8 cellular contexts compared by ENCODE assay signal in the genomic region with DNA sequence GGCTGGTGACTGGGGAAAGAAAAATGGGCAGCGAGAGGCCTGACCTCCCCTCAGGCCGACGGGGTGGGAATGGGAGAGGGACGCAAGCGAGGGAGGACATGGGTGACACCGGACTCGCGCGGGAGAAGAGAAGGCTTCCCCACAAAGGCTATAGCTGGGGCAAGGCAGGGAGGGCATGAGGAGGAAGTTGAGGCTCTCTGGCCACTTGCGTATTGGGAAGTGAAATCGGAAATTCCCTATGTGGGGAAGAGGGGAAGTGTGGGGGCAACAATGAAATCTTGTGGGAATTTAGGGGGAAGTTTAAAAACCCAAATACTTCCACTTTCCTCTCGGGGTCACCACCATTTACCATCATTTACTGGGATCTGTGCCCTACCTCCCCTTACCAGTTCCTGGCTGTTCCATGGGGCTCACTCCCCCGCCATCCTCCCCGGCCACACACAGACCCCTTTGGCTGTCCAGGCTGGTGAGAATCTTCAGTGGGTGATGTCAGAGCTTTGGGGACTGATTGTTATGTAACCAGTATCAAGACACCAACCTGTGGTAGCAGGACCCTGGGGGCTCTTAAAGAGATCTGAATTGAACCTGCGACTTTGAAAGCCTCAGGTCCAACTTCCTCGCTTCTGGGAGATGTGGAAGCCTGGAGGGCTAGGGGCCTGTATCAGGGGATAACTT. TPM values are rescaled to one million over a fixed set of nuclear protein-coding genes. Genes with fewer than 3 reads are reported as not detected.
DNase-seq lines count a peak whose midpoint lies in the region; ATAC-seq lines count a peak whose summit lies in the region.

No MANE protein-coding gene starts in this region.

- H3K9me3 ChIP-seq in iPS DF 6.9 (ENCODE audit: control insufficient read depth, insufficient read depth, low read length): no peaks in the 10 kb centered on the region

- no peak for ATAC-seq in activated T-cell treated with anti-CD3 and anti-CD28 coated beads, Interleukin-2, amount 50 U/mL, for 72 hours (replicated peaks in 1 of 2)
- no peak for ATAC-seq in stimulated activated effector memory CD8-positive, alpha-beta T cell treated with anti-CD3 and anti-CD28 coated beads, Interleukin-12 subunit alpha, Interleukin-12 subunit beta, amount 100 ng/mL, for 72 hours
- no peak for ATAC-seq in HG03565 (IDR thresholded peaks at IDR 0.05; ENCODE audit: unreplicated experiment)

- H3K27me3 ChIP-seq in iPS DF 6.9 (ENCODE audit: control insufficient read depth, insufficient read depth, low read length): no peaks in the 10 kb centered on the region; the same call in 1 of the 2 replicates

- peaks cover 9% of the 10 kb centered on the region for H3K4me1 ChIP-seq in iPS DF 6.9 (ENCODE audit: control insufficient read depth, insufficient read depth, low read length)

- H3K9me3 Mint-ChIP-seq in activated naive CD4-positive, alpha-beta T cell treated with anti-CD3 and anti-CD28 coated beads, Interleukin-2, amount 10 ng/mL, durations not matched to agents 7 days and 5 days: no peaks in the 10 kb centered on the region
- no peaks in the 10 kb centered on the region for H3K9me3 Mint-ChIP-seq in activated T-cell treated with anti-CD3 and anti-CD28 coated beads, Interleukin-2, amount 50 U/mL, for 72 hours
- no peaks in the 10 kb centered on the region for H3K9me3 Mint-ChIP-seq in stimulated activated effector memory CD8-positive, alpha-beta T cell treated with anti-CD3 and anti-CD28 coated beads, Interleukin-12 subunit alpha, Interleukin-12 subunit beta, amount 100 ng/mL, for 72 hours

- CTCF ChIA-PET in activated naive CD4-positive, alpha-beta T cell treated with anti-CD3 and anti-CD28 coated beads, Interleukin-2, amount 10 ng/mL, durations not matched to agents 7 days and 5 days (lab: Charles Lee): interaction anchor here (1.9 to 31.5 kb wide), 3 partner anchors 15 to 30 kb away, joined by 5 to 592 read pairs (median 145); a partner anchor contains a TSS

- peak overlapping the region; percentile 94 for H3K4me3 Mint-ChIP-seq in activated naive CD4-positive, alpha-beta T cell treated with anti-CD3 and anti-CD28 coated beads, Interleukin-2, amount 10 ng/mL, durations not matched to agents 7 days and 5 days
- H3K4me3 Mint-ChIP-seq in activated T-cell treated with anti-CD3 and anti-CD28 coated beads, Interleukin-2, amount 50 U/mL, for 72 hours: peak overlapping the region; percentile 94 to 95
- H3K4me3 Mint-ChIP-seq in stimulated activated effector memory CD8-positive, alpha-beta T cell treated with anti-CD3 and anti-CD28 coated beads, Interleukin-12 subunit alpha, Interleukin-12 subunit beta, amount 100 ng/mL, for 72 hours: peak overlapping the region; percentile 95

- no peak for DNase-seq in activated naive CD4-positive, alpha-beta T cell treated with anti-CD3 and anti-CD28 coated beads, Interleukin-2, amount 10 ng/mL, durations not matched to agents 7 days and 5 days
- DNase-seq in activated naive CD4-positive, alpha-beta T cell treated with anti-CD3 and anti-CD28 coated beads, Interleukin-2, amount 50 U/mL, for 16 hours: no peak
- DNase-seq in activated T-cell treated with anti-CD3 and anti-CD28 coated beads, Interleukin-2, amount 50 U/mL, for 72 hours: no peak
- no peak for DNase-seq in iPS DF 6.9 (ENCODE audit: low read depth, low spot score)
- DNase-seq in stimulated activated effector memory CD8-positive, alpha-beta T cell treated with anti-CD3 and anti-CD28 coated beads, Interleukin-12 subunit alpha, Interleukin-12 subunit beta, amount 100 ng/mL, for 72 hours (ENCODE audit: low spot score in 2 of 2): no peak
- DNase-seq in iPS-NIHi11 (ENCODE audit: low spot score): no peak
- DNase-seq in activated effector memory CD4-positive, alpha-beta T cell treated with anti-CD3 and anti-CD28 coated beads, Interleukin-2, amount 50 U/mL, for 16 hours: no peak

- H3K4me1 Mint-ChIP-seq in activated naive CD4-positive, alpha-beta T cell treated with anti-CD3 and anti-CD28 coated beads, Interleukin-2, amount 10 ng/mL, durations not matched to agents 7 days and 5 days: peaks cover 62% of the 10 kb centered on the region
- H3K4me1 Mint-ChIP-seq in activated T-cell treated with anti-CD3 and anti-CD28 coated beads, Interleukin-2, amount 50 U/mL, for 72 hours (ENCODE audit: low read depth): peaks cover 66% of the 10 kb centered on the region
- peaks cover 72% of the 10 kb centered on the region for H3K4me1 Mint-ChIP-seq in stimulated activated effector memory CD8-positive, alpha-beta T cell treated with anti-CD3 and anti-CD28 coated beads, Interleukin-12 subunit alpha, Interleukin-12 subunit beta, amount 100 ng/mL, for 72 hours

- H3K27me3 Mint-ChIP-seq in activated naive CD4-positive, alpha-beta T cell treated with anti-CD3 and anti-CD28 coated beads, Interleukin-2, amount 10 ng/mL, durations not matched to agents 7 days and 5 days: no peaks in the 10 kb centered on the region
- H3K27me3 Mint-ChIP-seq in activated T-cell treated with anti-CD3 and anti-CD28 coated beads, Interleukin-2, amount 50 U/mL, for 72 hours (ENCODE audit: low read depth): no peaks in the 10 kb centered on the region

- H3K27ac ChIP-seq in iPS DF 6.9 (ENCODE audit: low read length): no peak overlapping the region

- H3K36me3 ChIP-seq in iPS DF 6.9 (ENCODE audit: control insufficient read depth, insufficient read depth, low read length): no peaks in the 10 kb centered on the region

- peak overlapping the region; percentile 98 for H3K27ac Mint-ChIP-seq in activated naive CD4-positive, alpha-beta T cell treated with anti-CD3 and anti-CD28 coated beads, Interleukin-2, amount 10 ng/mL, durations not matched to agents 7 days and 5 days
- H3K27ac Mint-ChIP-seq in activated T-cell treated with anti-CD3 and anti-CD28 coated beads, Interleukin-2, amount 50 U/mL, for 72 hours: peak overlapping the region; percentile 90
- peak overlapping the region; percentile 92 for H3K27ac Mint-ChIP-seq in stimulated activated effector memory CD8-positive, alpha-beta T cell treated with anti-CD3 and anti-CD28 coated beads, Interleukin-12 subunit alpha, Interleukin-12 subunit beta, amount 100 ng/mL, for 72 hours

- peak overlapping the region; percentile 98 for H3K4me3 ChIP-seq in iPS DF 6.9 (ENCODE audit: low read length)

- no CpG with 5 or more reads among the region's 16 CpGs for WGBS in iPS DF 6.9 (ENCODE audit: insufficient coverage, insufficient read length)

- H3K36me3 Mint-ChIP-seq in activated naive CD4-positive, alpha-beta T cell treated with anti-CD3 and anti-CD28 coated beads, Interleukin-2, amount 10 ng/mL, durations not matched to agents 7 days and 5 days: peaks cover 31% of the 10 kb centered on the region
- peaks cover 20 to 23% of the 10 kb centered on the region in 2 donors for H3K36me3 Mint-ChIP-seq in activated T-cell treated with anti-CD3 and anti-CD28 coated beads, Interleukin-2, amount 50 U/mL, for 72 hours (ENCODE audit: insufficient read depth in 2 of 2)
- H3K36me3 Mint-ChIP-seq in stimulated activated effector memory CD8-positive, alpha-beta T cell treated with anti-CD3 and anti-CD28 coated beads, Interleukin-12 subunit alpha, Interleukin-12 subunit beta, amount 100 ng/mL, for 72 hours: peaks cover 53% of the 10 kb centered on the region

RNA-seq across cellular contexts. Expression of a gene that starts 0.9 kb away (rescaled TPM):
- 100 to 1,000 TPM; 136 to 159 TPM for total RNA-seq in activated T-cell treated with anti-CD3 and anti-CD28 coated beads, Interleukin-2, amount 50 U/mL, for 72 hours

RNA-seq across cellular contexts. Expression of a gene that starts 34.9 kb away (rescaled TPM):
- total RNA-seq in activated T-cell treated with anti-CD3 and anti-CD28 coated beads, Interleukin-2, amount 50 U/mL, for 72 hours: 1 to 10 TPM; 1.1 to 1.5 TPM

RNA-seq across cellular contexts. Expression of a gene that starts 37.6 kb away (rescaled TPM):
- 10 to 100 TPM; 20.9 to 27.0 TPM for total RNA-seq in activated T-cell treated with anti-CD3 and anti-CD28 coated beads, Interleukin-2, amount 50 U/mL, for 72 hours

RNA-seq across cellular contexts. Expression of a gene that starts 45.1 kb away (rescaled TPM):
- total RNA-seq in activated T-cell treated with anti-CD3 and anti-CD28 coated beads, Interleukin-2, amount 50 U/mL, for 72 hours: 10 to 100 TPM; 15.0 to 24.0 TPM

RNA-seq across cellular contexts. Expression of a gene that starts 56.3 kb away (rescaled TPM):
- under 1 TPM; 0.58 to 0.81 TPM for total RNA-seq in activated T-cell treated with anti-CD3 and anti-CD28 coated beads, Interleukin-2, amount 50 U/mL, for 72 hours
